ENCODE assay signal across 11 cellular contexts in the genomic region with DNA sequence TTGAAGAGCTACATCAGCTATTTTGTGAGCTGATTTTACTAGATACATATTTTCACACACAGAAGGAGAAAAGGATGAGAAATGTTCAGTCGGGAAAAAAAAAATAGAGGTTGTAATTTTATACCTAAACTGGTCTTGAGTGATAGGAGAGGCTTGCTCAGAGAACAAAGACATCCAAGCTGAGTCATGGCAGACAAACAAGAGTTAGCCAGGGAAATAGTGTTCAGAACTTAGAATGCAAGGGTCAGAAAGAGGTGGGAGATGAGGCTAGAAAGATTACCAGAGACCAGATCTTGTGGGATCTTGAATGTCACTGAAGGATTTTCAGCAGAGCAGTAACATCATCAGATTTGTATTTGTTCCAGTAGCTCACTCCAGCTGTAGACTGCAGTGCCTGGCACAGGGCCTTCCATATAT.
DNase-seq lines count a peak whose midpoint lies in the region; FAIRE-seq and TF ChIP-seq lines count a peak whose summit lies in the region.
"Had no signal": no experiment of that assay in that cellular context is flagged by ENCODE, and none has a peak within 500 bp of the region (broad histone marks: within the 10 kb centered on the region; RNA-seq: fewer than 3 reads in every experiment).

No MANE protein-coding gene starts in this region.

- H3K27ac ChIP-seq in breast epithelium (no peak overlapping the region), MM.1S (ENCODE audit: low read length) (no peak overlapping the region)
- H3K27ac ChIP-seq: neutrophil, uterus had no signal

- H3K79me2 ChIP-seq in MM.1S (ENCODE audit: low read length), result 0 out of 2 replicates have a peak, but pooled peaks cover 4% of the 10 kb centered on the region

- H3K36me3 ChIP-seq in breast epithelium (no peaks in the 10 kb centered on the region), bronchial epithelial cell (ENCODE audit: control insufficient read depth, insufficient read depth, low read length) (no peaks in the 10 kb centered on the region), kidney epithelial cell (ENCODE audit: control insufficient read depth, insufficient read depth, low read length) (no peaks in the 10 kb centered on the region), MM.1S (replicated peaks; ENCODE audit: insufficient read depth, low read length) (no peaks in the 10 kb centered on the region)
- H3K36me3 ChIP-seq: uterus had no signal

- intact Hi-C loops in MCF 10A (cut with micrococcal nuclease), result no loop called here
- intact Hi-C loops in breast epithelium (cut with DNase I; ENCODE audit: low total_unique reads), result no loop called here

- peaks cover 25% of the 10 kb centered on the region for H3K4me1 Mint-ChIP-seq in MCF 10A (ENCODE audit: insufficient read depth, unreplicated experiment)

- H3K27me3 ChIP-seq in breast epithelium (no peaks in the 10 kb centered on the region), bronchial epithelial cell (ENCODE audit: control insufficient read depth, insufficient read depth, low read length) (no peaks in the 10 kb centered on the region), kidney epithelial cell (ENCODE audit: control insufficient read depth, insufficient read depth, low read length) (no peaks in the 10 kb centered on the region), MM.1S (replicated peaks; ENCODE audit: insufficient read depth, low read length) (no peaks in the 10 kb centered on the region)
- H3K27me3 ChIP-seq: neutrophil, uterus had no signal

- TF ChIP-seq POLR2A in breast epithelium (IDR thresholded peaks at IDR 0.05), result no peak

- H4K20me1 ChIP-seq in MM.1S (ENCODE audit: insufficient read depth, low read length), result no peaks in the 10 kb centered on the region

- H2AFZ ChIP-seq in MM.1S (ENCODE audit: low read length), result no peak overlapping the region

- no peak overlapping the region for H3K4me3 Mint-ChIP-seq in MCF 10A (ENCODE audit: unreplicated experiment)

- H3K4me1 ChIP-seq in breast epithelium (no peaks in the 10 kb centered on the region), MM.1S (ENCODE audit: low read length) (peaks cover 30% of the 10 kb centered on the region)
- H3K4me1 ChIP-seq: uterus had no signal

- CTCF ChIA-PET in MCF 10A (lab: Yijun Ruan, JAX), result interaction anchor here (0.5 to 3.6 kb wide), 9 partner anchors 31 to 407 kb away, joined by 3 to 39 read pairs (median 5); a partner anchor contains a TSS

- no peaks in the 10 kb centered on the region for H3K27me3 Mint-ChIP-seq in MCF 10A (ENCODE audit: insufficient read depth, unreplicated experiment)

- no peaks in the 10 kb centered on the region for H3K9me3 ChIP-seq in breast epithelium
- H3K9me3 ChIP-seq in MM.1S (replicated peaks; ENCODE audit: insufficient read depth, low read length), result no peaks in the 10 kb centered on the region
- H3K9me3 ChIP-seq: neutrophil, uterus had no signal

- no TSS peak for BruUV-seq in MCF 10A (replicated peaks; lab: Mats Ljungman, UMichigan)

- H3K36me3 Mint-ChIP-seq in MCF 10A (ENCODE audit: insufficient read depth, unreplicated experiment), result peaks cover 8% of the 10 kb centered on the region

- no peak overlapping the region for H3K4me2 ChIP-seq in MM.1S (ENCODE audit: low read depth, low read length)

- H3F3A ChIP-seq in MM.1S (ENCODE audit: insufficient read depth, low read length), result no peaks in the 10 kb centered on the region

- H3K4me3 ChIP-seq in breast epithelium (no peak overlapping the region), bronchial epithelial cell (ENCODE audit: low read depth, low read length) (no peak overlapping the region), kidney epithelial cell (ENCODE audit: low read depth, low read length) (no peak overlapping the region), MM.1S (ENCODE audit: low read length) (no peak overlapping the region)
- H3K4me3 ChIP-seq: uterus had no signal

- DNase-seq in MCF 10A (ENCODE audit: unreplicated experiment), result peak; percentile 55
- no peak for DNase-seq in breast epithelium (ENCODE audit: low spot score in 2 of 2)
- peak; percentile 91 for DNase-seq in bronchial epithelial cell (ENCODE audit: low read depth)
- DNase-seq in kidney epithelial cell (ENCODE audit: low read depth), result peak; percentile 50
- DNase-seq in urothelium cell line (ENCODE audit: low spot score), result peak; percentile 31
- DNase-seq in MM.1S, result no peak
- no peak for DNase-seq in activated gamma-delta T cell treated with Interleukin-2 at 50 U/mL for 16 hours
- no peak for DNase-seq in AG08395 (ENCODE audit: low spot score)
- DNase-seq: activated CD8-positive, alpha-beta memory T cell treated with anti-CD3 and anti-CD28 coated beads, Interleukin-2, amount 50 U/mL, for 4 hours; uterus had no signal

- no peak overlapping the region for H3K9ac ChIP-seq in MM.1S (ENCODE audit: low read length)

- TF ChIP-seq CTCF in MCF 10A (IDR thresholded peaks at IDR 0.05; ENCODE audit: unreplicated experiment), result no peak
- TF ChIP-seq CTCF in breast epithelium (IDR thresholded peaks at IDR 0.05), result no peak
- TF ChIP-seq CTCF in bronchial epithelial cell (IDR thresholded peaks at IDR 0.05; ENCODE audit: insufficient read depth, low read length, severe bottlenecking), result no peak
- TF ChIP-seq CTCF in kidney epithelial cell (IDR thresholded peaks at IDR 0.05; ENCODE audit: insufficient read depth, low read length, poor library complexity, severe bottlenecking), result no peak
- TF ChIP-seq CTCF in MM.1S (IDR thresholded peaks at IDR 0.05; ENCODE audit: low read length), result no peak

- H3K27ac Mint-ChIP-seq in MCF 10A (ENCODE audit: low read depth, unreplicated experiment), result peak overlapping the region; percentile 15

- POLR2A ChIA-PET in MCF 10A (lab: Yijun Ruan, JAX), result interaction anchor here (0.6 to 6.2 kb wide), 17 partner anchors 18 to 624 kb away, joined by 3 to 78 read pairs (median 4); a partner anchor contains a TSS

- FAIRE-seq in bronchial epithelial cell (lab: Jason Lieb, UNC), result no peak
- FAIRE-seq in urothelium cell line (lab: Jason Lieb, UNC), result no peak

- H3K9me2 ChIP-seq in MM.1S (replicated peaks; ENCODE audit: insufficient read depth, low read length), result no peaks in the 10 kb centered on the region

- no peaks in the 10 kb centered on the region for H3K9me3 Mint-ChIP-seq in MCF 10A (ENCODE audit: unreplicated experiment)

Comparison
In these comparisons a context has a peak if more than half of its experiments do, and no peak if none do; other contexts are left out.
1. DNase-seq: peak in MCF 10A (single experiment), bronchial epithelial cell (single experiment), kidney epithelial cell (single experiment) and urothelium cell line (single experiment); none in breast epithelium (0 of 2), MM.1S (single experiment), activated gamma-delta T cell treated with Interleukin-2 at 50 U/mL for 16 hours (single experiment) and AG08395 (single experiment).